In genomic region chr11:19276859-19277808, GRCh38 we compare ENCODE assay signal across 12 cellular contexts.
DNase-seq lines count a peak whose midpoint lies in the region; ATAC-seq and TF ChIP-seq lines count a peak whose summit lies in the region.
"Had no signal": no experiment of that assay in that cellular context is flagged by ENCODE, and none has a peak within 500 bp of the region (broad histone marks: within the 10 kb centered on the region; RNA-seq: fewer than 3 reads in every experiment).

No MANE protein-coding gene starts in this region.

- peak overlapping the region; percentile 43 to 74 for H3K27ac ChIP-seq in mucosa of rectum (ENCODE audit: low read depth in 2 of 2, low read length in 2 of 2)

- peak; percentile 17 for DNase-seq in GM03348 (ENCODE audit: low spot score)
- peak; percentile 74 for DNase-seq in MV-4-11 (lab: John Stamatoyannopoulos, UW)
- DNase-seq in choroid plexus epithelial cell (ENCODE audit: low read depth) = peak; percentile 67
- no peak for DNase-seq in activated CD8-positive, alpha-beta memory T cell treated with anti-CD3 and anti-CD28 coated beads for 24 hours
- DNase-seq in activated T-cell treated with anti-CD3 and anti-CD28 coated beads for 4 hours = no peak
- DNase-seq: activated CD8-positive, alpha-beta memory T cell treated with anti-CD3 and anti-CD28 coated beads, Interleukin-2, amount 50 U/mL, for 4 hours; amygdala; NCI-H774; substantia nigra had no signal

- peaks cover 3 to 10% of the 10 kb centered on the region in 2 donors for H3K4me1 ChIP-seq in mucosa of rectum (ENCODE audit: control insufficient read depth in 2 of 2, insufficient read depth in 2 of 2, low read length in 2 of 2)

- no peaks in the 10 kb centered on the region for H3K9me3 ChIP-seq in mucosa of rectum (ENCODE audit: control insufficient read depth in 2 of 2, low read length in 2 of 2)

- H3K27me3 ChIP-seq in mucosa of rectum (ENCODE audit: control insufficient read depth in 2 of 2, insufficient read depth in 2 of 2, low read length in 2 of 2) = no peaks in the 10 kb centered on the region

- peak overlapping the region in 1 of 2 donors; percentile 24 for H3K9ac ChIP-seq in mucosa of rectum (ENCODE audit: low read depth in 1 of 2, low read length in 2 of 2)

- ATAC-seq in HG03457 (IDR thresholded peaks at IDR 0.05; ENCODE audit: unreplicated experiment) (no peak), GM18909 (IDR thresholded peaks at IDR 0.05; ENCODE audit: poor library complexity, unreplicated experiment) (no peak)

- no peaks in the 10 kb centered on the region for H3K36me3 ChIP-seq in mucosa of rectum (ENCODE audit: control insufficient read depth in 2 of 2, insufficient read depth in 2 of 2, low read length in 2 of 2)

- H3K4me3 ChIP-seq in choroid plexus epithelial cell (ENCODE audit: low read depth, low read length) (no peak overlapping the region), mucosa of rectum (ENCODE audit: low read length in 2 of 2) (no peak overlapping the region)

- no peak for TF ChIP-seq CTCF in choroid plexus epithelial cell (conservative IDR thresholded peaks at IDR 0.05; ENCODE audit: low read depth, low read length)

Comparison
In these comparisons a context has a peak if more than half of its experiments do, and no peak if none do; other contexts are left out.
1. DNase-seq: peak in GM03348 (single experiment), MV-4-11 (single experiment) and choroid plexus epithelial cell (single experiment); none in activated CD8-positive, alpha-beta memory T cell treated with anti-CD3 and anti-CD28 coated beads for 24 hours (single experiment) and activated T-cell treated with anti-CD3 and anti-CD28 coated beads for 4 hours (single experiment).